8 cellular contexts compared by ENCODE assay signal in genomic region chrX:47649302-47649701, GRCh38. TPM values are rescaled to one million over a fixed set of nuclear protein-coding genes. Genes with fewer than 3 reads are reported as not detected.
A peak's percentile ranks its signal among the peaks of the same experiment; 100 is the strongest.
DNase-seq lines count a peak whose midpoint lies in the region; ATAC-seq, FAIRE-seq and TF ChIP-seq lines count a peak whose summit lies in the region.

No MANE protein-coding gene starts in this region.

- CTCF ChIA-PET in activated naive CD4-positive, alpha-beta T cell treated with anti-CD3 and anti-CD28 coated beads, Interleukin-2, amount 10 ng/mL, durations not matched to agents 7 days and 5 days (lab: Charles Lee) = no interaction called here

- peak overlapping the region; percentile 93 for H3K27ac Mint-ChIP-seq in activated naive CD4-positive, alpha-beta T cell treated with anti-CD3 and anti-CD28 coated beads, Interleukin-2, amount 10 ng/mL, durations not matched to agents 7 days and 5 days
- H3K27ac Mint-ChIP-seq in type B pancreatic cell = peak overlapping the region; percentile 45

- H3K4me3 ChIP-seq in adipocyte (ENCODE audit: low read length) (peak overlapping the region; percentile 83), liver (ENCODE audit: low read depth in 1 of 3, low read length in 3 of 3) (peak overlapping the region; percentile 61 to 75 (median 73)), pancreas (peak overlapping the region in 1 of 4 donors; percentile 22)

- no peaks in the 10 kb centered on the region for H3K27me3 Mint-ChIP-seq in activated naive CD4-positive, alpha-beta T cell treated with anti-CD3 and anti-CD28 coated beads, Interleukin-2, amount 10 ng/mL, durations not matched to agents 7 days and 5 days
- no peaks in the 10 kb centered on the region for H3K27me3 Mint-ChIP-seq in type B pancreatic cell

- intact Hi-C loops in pancreas (cut with DNase I) = no loop called here

- no peak for ATAC-seq in pancreas

- H3K27ac ChIP-seq in liver (ENCODE audit: low read depth in 1 of 2, low read length in 2 of 2) (peak overlapping the region; percentile 94 to 98), pancreas (no peak overlapping the region)

- FAIRE-seq in pancreas (lab: Jason Lieb, UNC) = no peak

- H3K27me3 ChIP-seq in adipocyte (replicated peaks; ENCODE audit: control insufficient read depth, insufficient read depth, low read length) = peaks cover 5% of the 10 kb centered on the region
- H3K27me3 ChIP-seq in liver (ENCODE audit: control insufficient read depth in 4 of 4, insufficient read depth in 4 of 4, low read length in 3 of 4) = no peaks in the 10 kb centered on the region
- H3K27me3 ChIP-seq in pancreas = no peaks in the 10 kb centered on the region

- no peak for DNase-seq in activated naive CD4-positive, alpha-beta T cell treated with anti-CD3 and anti-CD28 coated beads, Interleukin-2, amount 10 ng/mL, durations not matched to agents 7 days and 5 days
- DNase-seq in activated naive CD4-positive, alpha-beta T cell treated with anti-CD3 and anti-CD28 coated beads, Interleukin-2, amount 50 U/mL, for 16 hours = no peak
- DNase-seq in adipocyte (ENCODE audit: low read depth) (no peak), type B pancreatic cell (ENCODE audit: extremely low spot score, unreplicated experiment) (no peak), NCI-H2081 (lab: John Stamatoyannopoulos, UW) (no peak), pancreas (no peak), HK-2 (ENCODE audit: unreplicated experiment) (no peak)

- 6% methylated on average over 7 of the region's 7 CpGs for WGBS in liver
- WGBS in pancreas, 2 donors = 14 to 33% methylated on average over 7 of the region's 7 CpGs

- no peak for TF ChIP-seq RAD21 in liver (IDR thresholded peaks at IDR 0.05)

- H3K4me1 ChIP-seq in adipocyte (ENCODE audit: control insufficient read depth, insufficient read depth, low read length) (peaks cover 20% of the 10 kb centered on the region), liver (ENCODE audit: control insufficient read depth in 4 of 4, insufficient read depth in 4 of 4, low read length in 3 of 4) (peaks cover 7 to 41% (median 16%) of the 10 kb centered on the region in 4 donors), pancreas (no peaks in the 10 kb centered on the region)

- H3K36me3 Mint-ChIP-seq in activated naive CD4-positive, alpha-beta T cell treated with anti-CD3 and anti-CD28 coated beads, Interleukin-2, amount 10 ng/mL, durations not matched to agents 7 days and 5 days = peaks cover 56% of the 10 kb centered on the region
- H3K36me3 Mint-ChIP-seq in type B pancreatic cell = peaks cover 17% of the 10 kb centered on the region

- peaks cover 21% of the 10 kb centered on the region for H3K36me3 ChIP-seq in adipocyte (ENCODE audit: control insufficient read depth, insufficient read depth, low read length, severe bottlenecking)
- H3K36me3 ChIP-seq in liver (ENCODE audit: control insufficient read depth in 4 of 4, insufficient read depth in 3 of 4, low read depth in 1 of 4, low read length in 3 of 4) = peaks cover 0 to 7% (median 2%) of the 10 kb centered on the region in 4 donors
- H3K36me3 ChIP-seq in pancreas = no peaks in the 10 kb centered on the region

- H3K9ac ChIP-seq in adipocyte (ENCODE audit: low read length) (peak overlapping the region; percentile 87), liver (ENCODE audit: low read depth in 1 of 2, low read length in 2 of 2) (peak overlapping the region in 1 of 2 donors; percentile 58)

- peak overlapping the region; percentile 81 for H3K4me3 Mint-ChIP-seq in activated naive CD4-positive, alpha-beta T cell treated with anti-CD3 and anti-CD28 coated beads, Interleukin-2, amount 10 ng/mL, durations not matched to agents 7 days and 5 days
- H3K4me3 Mint-ChIP-seq in type B pancreatic cell = peak overlapping the region; percentile 97

- no peak for TF ChIP-seq CTCF in liver (IDR thresholded peaks at IDR 0.05; ENCODE audit: low read depth, low read length, missing input control)
- no peak for TF ChIP-seq CTCF in type B pancreatic cell (conservative IDR thresholded peaks at IDR 0.05)
- TF ChIP-seq CTCF in pancreas (IDR thresholded peaks at IDR 0.05) = no peak

- no peaks in the 10 kb centered on the region for H3K9me3 ChIP-seq in adipocyte (ENCODE audit: control insufficient read depth, low read length)
- no peaks in the 10 kb centered on the region for H3K9me3 ChIP-seq in liver (ENCODE audit: control insufficient read depth in 4 of 4, low read length in 3 of 4)
- no peaks in the 10 kb centered on the region for H3K9me3 ChIP-seq in pancreas

- peaks cover 72% of the 10 kb centered on the region for H3K4me1 Mint-ChIP-seq in activated naive CD4-positive, alpha-beta T cell treated with anti-CD3 and anti-CD28 coated beads, Interleukin-2, amount 10 ng/mL, durations not matched to agents 7 days and 5 days
- H3K4me1 Mint-ChIP-seq in type B pancreatic cell (ENCODE audit: unreplicated experiment) = peaks cover 20% of the 10 kb centered on the region

- no peaks in the 10 kb centered on the region for H3K9me3 Mint-ChIP-seq in activated naive CD4-positive, alpha-beta T cell treated with anti-CD3 and anti-CD28 coated beads, Interleukin-2, amount 10 ng/mL, durations not matched to agents 7 days and 5 days
- peaks cover 7% of the 10 kb centered on the region for H3K9me3 Mint-ChIP-seq in type B pancreatic cell

TF ChIP-seq in liver, 16 proteins besides CTCF, POLR2A, EP300 and RAD21:
- no peak for TF ChIP-seq TAF1 (conservative IDR thresholded peaks at IDR 0.05)

RNA-seq across cellular contexts. Expression of gene ELK1, which starts 1.1 kb away (rescaled TPM):
- 10 to 100 TPM in 1 of 2 donors, 1 to 10 TPM in 1; 6.2 to 14.1 TPM for total RNA-seq in liver
- 10 to 100 TPM in 1 of 2 donors, 1 to 10 TPM in 1; 9.1 to 20.2 TPM for polyA plus RNA-seq in liver
- 23.8 and 30.7 TPM in 2 replicates for total RNA-seq in type B pancreatic cell (ENCODE audit: low replicate concordance)
- 10 to 100 TPM in 4 of 6 donors, 1 to 10 TPM in 2; 5.8 to 14.6 (median 10.4) TPM for total RNA-seq in pancreas
- polyA plus RNA-seq in pancreas = 10 to 100 TPM in 1 of 2 donors, 1 to 10 TPM in 1; 7.6 to 10.2 TPM

RNA-seq across cellular contexts. Expression of gene UXT, which starts 9.7 kb away (rescaled TPM):
- total RNA-seq in liver (10 to 100 TPM; 34.0 to 62.1 TPM), type B pancreatic cell (ENCODE audit: low replicate concordance) (87.5 and 96.4 TPM in 2 replicates), pancreas (10 to 100 TPM; 39.1 to 71.0 (median 61.5) TPM)
- polyA plus RNA-seq in liver (10 to 100 TPM; 68.5 to 99.0 TPM), pancreas (100 to 1,000 TPM in 1 of 2 donors, 10 to 100 TPM in 1; 56.4 to 113 TPM)

RNA-seq across cellular contexts. Expression of gene CFP, which starts 19.6 kb away (rescaled TPM):
- total RNA-seq in liver (10 to 100 TPM; 14.1 to 19.0 TPM), type B pancreatic cell (ENCODE audit: low replicate concordance) (0.50 and 0.51 TPM in 2 replicates), pancreas (1 to 10 TPM in 3 of 6 donors, under 1 TPM in 3; 0.31 to 2.3 (median 0.95) TPM)
- polyA plus RNA-seq in liver (10 to 100 TPM; 10.0 to 26.0 TPM), pancreas (1 to 10 TPM; 2.5 to 4.1 TPM)

RNA-seq across cellular contexts. Expression of gene SYN1, which starts 29.6 kb away (rescaled TPM):
- under 1 TPM; 0.09 to 0.33 TPM for total RNA-seq in liver
- 1 to 10 TPM in 1 of 2 donors, under 1 TPM in 1; 0.86 to 2.5 TPM for polyA plus RNA-seq in liver
- 3.7 and 4.2 TPM in 2 replicates for total RNA-seq in type B pancreatic cell (ENCODE audit: low replicate concordance)
- total RNA-seq in pancreas = 1 to 10 TPM in 3 of 6 donors, under 1 TPM in 3; 0.47 to 2.4 (median 0.89) TPM
- 10 to 100 TPM in 1 of 2 donors, 1 to 10 TPM in 1; 2.9 to 10.3 TPM for polyA plus RNA-seq in pancreas

Comparison
In these comparisons a context has a peak if more than half of its experiments do, and no peak if none do; other contexts are left out.
1. H3K27ac ChIP-seq: peak in liver (2 of 2); none in pancreas (0 of 4).